In genomic region chr11:79119491-79120284, GRCh38 we compare ENCODE assay signal across 1 cellular context.
TF ChIP-seq lines count a peak whose summit lies in the region.

No MANE protein-coding gene starts in this region.

TF ChIP-seq in SK-N-SH, 30 proteins besides CTCF, POLR2A, EP300 and RAD21 (continued from another document):
- TF ChIP-seq PBX3 (IDR thresholded peaks at IDR 0.05) = peak; percentile 92
- no peak for TF ChIP-seq TAF1 (IDR thresholded peaks at IDR 0.05; ENCODE audit: borderline replicate concordance, low read depth, low read length)
- peak; percentile 3; the same call in 1 of the 2 replicates for TF ChIP-seq RCOR1 (IDR thresholded peaks at IDR 0.05; ENCODE audit: low read length)
- TF ChIP-seq NFIC (IDR thresholded peaks at IDR 0.05; ENCODE audit: borderline replicate concordance) = peak; percentile 93
- TF ChIP-seq, protein P1, sequence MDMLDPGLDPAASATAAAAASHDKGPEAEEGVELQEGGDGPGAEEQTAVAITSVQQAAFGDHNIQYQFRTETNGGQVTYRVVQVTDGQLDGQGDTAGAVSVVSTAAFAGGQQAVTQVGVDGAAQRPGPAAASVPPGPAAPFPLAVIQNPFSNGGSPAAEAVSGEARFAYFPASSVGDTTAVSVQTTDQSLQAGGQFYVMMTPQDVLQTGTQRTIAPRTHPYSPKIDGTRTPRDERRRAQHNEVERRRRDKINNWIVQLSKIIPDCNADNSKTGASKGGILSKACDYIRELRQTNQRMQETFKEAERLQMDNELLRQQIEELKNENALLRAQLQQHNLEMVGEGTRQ (IDR thresholded peaks at IDR 0.05; ENCODE audit: borderline replicate concordance, low read depth, low read length) = no peak
- peak; percentile 38; the same call in 1 of the 2 replicates for TF ChIP-seq SIN3A (IDR thresholded peaks at IDR 0.05; ENCODE audit: borderline replicate concordance, low read depth, low read length)
- peak; percentile 39; the same call in 1 of the 2 replicates for TF ChIP-seq ZBTB33 (IDR thresholded peaks at IDR 0.05; ENCODE audit: borderline replicate concordance, low read depth)
- TF ChIP-seq, protein P2, sequence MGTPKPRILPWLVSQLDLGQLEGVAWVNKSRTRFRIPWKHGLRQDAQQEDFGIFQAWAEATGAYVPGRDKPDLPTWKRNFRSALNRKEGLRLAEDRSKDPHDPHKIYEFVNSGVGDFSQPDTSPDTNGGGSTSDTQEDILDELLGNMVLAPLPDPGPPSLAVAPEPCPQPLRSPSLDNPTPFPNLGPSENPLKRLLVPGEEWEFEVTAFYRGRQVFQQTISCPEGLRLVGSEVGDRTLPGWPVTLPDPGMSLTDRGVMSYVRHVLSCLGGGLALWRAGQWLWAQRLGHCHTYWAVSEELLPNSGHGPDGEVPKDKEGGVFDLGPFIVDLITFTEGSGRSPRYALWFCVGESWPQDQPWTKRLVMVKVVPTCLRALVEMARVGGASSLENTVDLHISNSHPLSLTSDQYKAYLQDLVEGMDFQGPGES (IDR thresholded peaks at IDR 0.05; ENCODE audit: low read depth, low read length) = 0 out of 2 replicates have a peak, but pooled peaks have one; percentile 5
- TF ChIP-seq YY1 (IDR thresholded peaks at IDR 0.05; ENCODE audit: low read depth) = 0 out of 2 replicates have a peak, but pooled peaks have one; percentile 32
- TF ChIP-seq FOXM1 (IDR thresholded peaks at IDR 0.05; ENCODE audit: low read depth) = no peak; the same call in 1 of the 2 replicates
- 0 out of 2 replicates have a peak, but pooled peaks have one; percentile 8 for TF ChIP-seq GABPA (IDR thresholded peaks at IDR 0.05; ENCODE audit: low read depth)
- TF ChIP-seq NRF1 (IDR thresholded peaks at IDR 0.05; ENCODE audit: low read depth, low read length) = no peak
- peak; percentile 49 for TF ChIP-seq JUND (IDR thresholded peaks at IDR 0.05)
- TF ChIP-seq, protein P3, sequence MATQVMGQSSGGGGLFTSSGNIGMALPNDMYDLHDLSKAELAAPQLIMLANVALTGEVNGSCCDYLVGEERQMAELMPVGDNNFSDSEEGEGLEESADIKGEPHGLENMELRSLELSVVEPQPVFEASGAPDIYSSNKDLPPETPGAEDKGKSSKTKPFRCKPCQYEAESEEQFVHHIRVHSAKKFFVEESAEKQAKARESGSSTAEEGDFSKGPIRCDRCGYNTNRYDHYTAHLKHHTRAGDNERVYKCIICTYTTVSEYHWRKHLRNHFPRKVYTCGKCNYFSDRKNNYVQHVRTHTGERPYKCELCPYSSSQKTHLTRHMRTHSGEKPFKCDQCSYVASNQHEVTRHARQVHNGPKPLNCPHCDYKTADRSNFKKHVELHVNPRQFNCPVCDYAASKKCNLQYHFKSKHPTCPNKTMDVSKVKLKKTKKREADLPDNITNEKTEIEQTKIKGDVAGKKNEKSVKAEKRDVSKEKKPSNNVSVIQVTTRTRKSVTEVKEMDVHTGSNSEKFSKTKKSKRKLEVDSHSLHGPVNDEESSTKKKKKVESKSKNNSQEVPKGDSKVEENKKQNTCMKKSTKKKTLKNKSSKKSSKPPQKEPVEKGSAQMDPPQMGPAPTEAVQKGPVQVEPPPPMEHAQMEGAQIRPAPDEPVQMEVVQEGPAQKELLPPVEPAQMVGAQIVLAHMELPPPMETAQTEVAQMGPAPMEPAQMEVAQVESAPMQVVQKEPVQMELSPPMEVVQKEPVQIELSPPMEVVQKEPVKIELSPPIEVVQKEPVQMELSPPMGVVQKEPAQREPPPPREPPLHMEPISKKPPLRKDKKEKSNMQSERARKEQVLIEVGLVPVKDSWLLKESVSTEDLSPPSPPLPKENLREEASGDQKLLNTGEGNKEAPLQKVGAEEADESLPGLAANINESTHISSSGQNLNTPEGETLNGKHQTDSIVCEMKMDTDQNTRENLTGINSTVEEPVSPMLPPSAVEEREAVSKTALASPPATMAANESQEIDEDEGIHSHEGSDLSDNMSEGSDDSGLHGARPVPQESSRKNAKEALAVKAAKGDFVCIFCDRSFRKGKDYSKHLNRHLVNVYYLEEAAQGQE (IDR thresholded peaks at IDR 0.05; ENCODE audit: low read depth, low read length) = no peak
- no peak for TF ChIP-seq RFX5 (IDR thresholded peaks at IDR 0.05; ENCODE audit: low read length)
- TF ChIP-seq SMC3 (IDR thresholded peaks at IDR 0.05; ENCODE audit: low read depth, low read length) = no peak; the same call in 1 of the 2 replicates
- TF ChIP-seq, protein P4, sequence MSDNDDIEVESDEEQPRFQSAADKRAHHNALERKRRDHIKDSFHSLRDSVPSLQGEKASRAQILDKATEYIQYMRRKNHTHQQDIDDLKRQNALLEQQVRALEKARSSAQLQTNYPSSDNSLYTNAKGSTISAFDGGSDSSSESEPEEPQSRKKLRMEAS (IDR thresholded peaks at IDR 0.05; ENCODE audit: low read depth) = no peak; the same call in 1 of the 2 replicates
- TF ChIP-seq ELF1 (IDR thresholded peaks at IDR 0.05) = no peak
- TF ChIP-seq FOSL2 (IDR thresholded peaks at IDR 0.05; ENCODE audit: borderline replicate concordance, low read depth) = peak; percentile 2; the same call in 1 of the 2 replicates
TF ChIP-seq in SK-N-SH: peak in this region for 18.
